Comparison of ENCODE assay signal across 19 cellular contexts in genomic region chr2:44285237-44285636, GRCh38. TPM values are rescaled to one million over a fixed set of nuclear protein-coding genes. Genes with fewer than 3 reads are reported as not detected.
"Had no signal": no experiment of that assay in that cellular context is flagged by ENCODE, and none has a peak within 500 bp of the region (broad histone marks: within the 10 kb centered on the region; RNA-seq: fewer than 3 reads in every experiment).

No MANE protein-coding gene starts in this region.

- H3K27ac ChIP-seq: foreskin keratinocyte, left lung, lower lobe of right lung, testis, tibial nerve had no signal

- H3K4me3 ChIP-seq: left lung, lower lobe of right lung, pancreas, smooth muscle cell, testis, tibial nerve had no signal

- DNase-seq: effector memory CD4-positive, alpha-beta T cell; foreskin keratinocyte; left lung; lower lobe of right lung; midbrain; naive B cell; occipital lobe; pancreas; right cardiac atrium; stimulated activated CD4-positive, alpha-beta T cell treated with anti-CD3 and anti-CD28 coated beads, Interleukin-2, amount 100 ng/mL, for 48 hours; testis had no signal

- H3K27me3 Mint-ChIP-seq: progenitor cell of endocrine pancreas; stimulated activated naive CD8-positive, alpha-beta T cell treated with anti-CD3 and anti-CD28 coated beads, Interleukin-15, Interleukin-2, amounts not matched to agents 100 ng/mL and 50 ng/mL, for 24 hours had no signal

- H3K27ac Mint-ChIP-seq: memory B cell; progenitor cell of endocrine pancreas; stimulated activated naive CD8-positive, alpha-beta T cell treated with anti-CD3 and anti-CD28 coated beads, Interleukin-15, Interleukin-2, amounts not matched to agents 100 ng/mL and 50 ng/mL, for 24 hours had no signal

- H3K36me3 ChIP-seq: left lung, lower lobe of right lung, pancreas, tibial nerve had no signal

- ATAC-seq: esophagus mucosa, foreskin keratinocyte, left lung, lower lobe of right lung, pancreas, right cardiac atrium had no signal

- H3K27me3 ChIP-seq: left lung, pancreas, testis, tibial nerve had no signal

- H3K9me3 Mint-ChIP-seq: memory B cell; naive B cell; nephron; stimulated activated naive CD8-positive, alpha-beta T cell treated with anti-CD3 and anti-CD28 coated beads, Interleukin-15, Interleukin-2, amounts not matched to agents 100 ng/mL and 50 ng/mL, for 24 hours had no signal

- H3K4me1 Mint-ChIP-seq: naive B cell, nephron had no signal

- H3K4me1 ChIP-seq: foreskin keratinocyte, left lung, lower lobe of right lung, testis, tibial nerve had no signal

- FAIRE-seq: endometrium, pancreas had no signal

- H3K4me3 Mint-ChIP-seq: memory B cell; naive B cell; nephron; stimulated activated naive CD8-positive, alpha-beta T cell treated with anti-CD3 and anti-CD28 coated beads, Interleukin-15, Interleukin-2, amounts not matched to agents 100 ng/mL and 50 ng/mL, for 24 hours had no signal

- H3K9me3 ChIP-seq: left lung, lower lobe of right lung, pancreas, testis, tibial nerve had no signal

RNA-seq across cellular contexts. Expression of gene SLC3A1, which starts 10.0 kb away (rescaled TPM):
- total RNA-seq: esophagus mucosa, foreskin keratinocyte, left lung, lower lobe of right lung, smooth muscle cell had no signal
- polyA plus RNA-seq: foreskin keratinocyte had no signal
